In the genomic region with DNA sequence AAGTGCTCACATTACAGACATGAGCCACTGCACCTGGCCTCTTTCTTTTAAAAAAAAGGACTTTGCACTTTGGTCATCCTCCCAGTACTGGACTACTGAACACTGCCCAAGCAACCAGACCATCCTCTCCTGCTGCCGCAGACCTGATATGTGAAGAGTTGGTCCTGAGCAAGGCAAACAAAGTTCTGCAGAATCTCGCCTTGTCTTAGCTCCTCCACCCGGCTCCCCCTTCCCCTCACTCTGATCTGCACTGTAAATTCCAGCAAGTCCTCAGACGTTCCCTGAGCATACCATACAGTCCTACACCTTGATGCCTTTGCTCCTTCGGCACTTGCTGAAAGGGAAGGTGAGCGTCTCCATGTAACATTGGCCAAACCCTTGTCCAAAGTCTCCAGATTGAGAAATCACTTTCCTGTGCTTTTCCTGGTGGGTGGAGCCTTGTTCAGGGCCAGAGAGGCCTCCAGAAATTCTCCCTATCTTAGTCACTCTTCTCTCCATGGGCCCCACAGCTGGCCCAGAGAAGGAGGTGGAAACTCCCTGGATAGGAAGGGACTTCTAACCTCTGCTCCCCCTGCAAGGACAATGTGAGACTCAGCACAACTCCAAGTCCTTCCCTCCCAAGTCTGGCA, we compare ENCODE assay signal across 14 cellular contexts. TPM values are rescaled to one million over a fixed set of nuclear protein-coding genes. Genes with fewer than 3 reads are reported as not detected.
A peak's percentile ranks its signal among the peaks of the same experiment; 100 is the strongest.
DNase-seq lines count a peak whose midpoint lies in the region; ATAC-seq, FAIRE-seq and TF ChIP-seq lines count a peak whose summit lies in the region.
"Had no signal": no experiment of that assay in that cellular context is flagged by ENCODE, and none has a peak within 500 bp of the region (broad histone marks: within the 10 kb centered on the region; RNA-seq: fewer than 3 reads in every experiment).

No MANE protein-coding gene starts in this region.

- TF ChIP-seq CTCF in bronchial epithelial cell (IDR thresholded peaks at IDR 0.05; ENCODE audit: insufficient read depth, low read length, severe bottlenecking) (no peak), tibial artery (IDR thresholded peaks at IDR 0.05) (no peak)

- H3K27me3 ChIP-seq in bronchial epithelial cell (ENCODE audit: control insufficient read depth, insufficient read depth, low read length) = no peaks in the 10 kb centered on the region
- no peaks in the 10 kb centered on the region for H3K27me3 ChIP-seq in tibial artery

- in situ Hi-C loops in KBM-7 (cut with MboI; ENCODE audit: low pct_unique_long_range_greater_than_20kb, low sequenced_read_pairs) = no loop called here

- no peak for ATAC-seq in GM21723 (IDR thresholded peaks at IDR 0.05; ENCODE audit: unreplicated experiment)
- ATAC-seq: stimulated activated naive CD8-positive, alpha-beta T cell treated with anti-CD3 and anti-CD28 coated beads, Interleukin-15, Interleukin-2, amounts not matched to agents 100 U/mL and 50 U/mL, for 24 hours had no signal

- H3K4me3 ChIP-seq in bronchial epithelial cell (ENCODE audit: low read depth, low read length) = no peak overlapping the region
- H3K4me3 ChIP-seq in tibial artery = no peak overlapping the region

- DNase-seq in HT-29 (ENCODE audit: low spot score) (peak; percentile 65), bronchial epithelial cell (ENCODE audit: low read depth) (peak; percentile 55), iris pigment epithelial cell (ENCODE audit: low read depth) (peak; percentile 34), tibial artery (peak; percentile 70 to 76), KBM-7 (no peak), NAMALWA (ENCODE audit: low spot score) (no peak)
- no peak for DNase-seq in stimulated activated CD8-positive, alpha-beta memory T cell treated with anti-CD3 and anti-CD28 coated beads, Interleukin-4, amount 100 ng/mL, for 48 hours
- DNase-seq: activated CD8-positive, alpha-beta memory T cell treated with anti-CD3 and anti-CD28 coated beads, Interleukin-2, amount 50 U/mL, for 4 hours; amniotic stem cell; CD4-positive, CD25-positive, alpha-beta regulatory T cell; NCI-H345; stimulated activated CD4-positive, alpha-beta T cell treated with anti-CD3 and anti-CD28 coated beads, Interleukin-4, amount 100 ng/mL, for 4 hours; stimulated activated naive CD8-positive, alpha-beta T cell treated with anti-CD3 and anti-CD28 coated beads, Interleukin-15, Interleukin-2, amounts not matched to agents 100 U/mL and 50 U/mL, for 24 hours had no signal

- H3K27ac ChIP-seq in tibial artery = no peak overlapping the region

- no peaks in the 10 kb centered on the region for H3K36me3 ChIP-seq in bronchial epithelial cell (ENCODE audit: control insufficient read depth, insufficient read depth, low read length)
- no peaks in the 10 kb centered on the region for H3K36me3 ChIP-seq in tibial artery

- H3K4me1 ChIP-seq in tibial artery = no peaks in the 10 kb centered on the region

- no peaks in the 10 kb centered on the region for H3K9me3 ChIP-seq in tibial artery

- FAIRE-seq in bronchial epithelial cell (lab: Jason Lieb, UNC) = no peak

- intact Hi-C loops in tibial artery (cut with DNase I; ENCODE audit: low total_unique reads) = no loop called here

RNA-seq across cellular contexts. Expression of gene TIMP3, which starts 47.0 kb away (rescaled TPM):
- not detected in 2 replicates for total RNA-seq in HT-29 (2014; rRNA removed; shearing (Covaris generic))
- 52.2 and 71.1 TPM in 2 replicates for total RNA-seq in bronchial epithelial cell

Comparison
In these comparisons a context has a peak if more than half of its experiments do, and no peak if none do; other contexts are left out.
1. DNase-seq: peak in HT-29 (single experiment), bronchial epithelial cell (single experiment), iris pigment epithelial cell (single experiment) and tibial artery (2 of 2); none in KBM-7 (single experiment), stimulated activated CD8-positive, alpha-beta memory T cell treated with anti-CD3 and anti-CD28 coated beads, Interleukin-4, amount 100 ng/mL, for 48 hours (single experiment) and NAMALWA (single experiment).
2. RNA of gene TIMP3, which starts 47.0 kb away (total RNA-seq): 52.2 to 71.1 TPM in bronchial epithelial cell; not detected in HT-29; every median in the first group is over 10 times any median in the second.